In the genomic region with DNA sequence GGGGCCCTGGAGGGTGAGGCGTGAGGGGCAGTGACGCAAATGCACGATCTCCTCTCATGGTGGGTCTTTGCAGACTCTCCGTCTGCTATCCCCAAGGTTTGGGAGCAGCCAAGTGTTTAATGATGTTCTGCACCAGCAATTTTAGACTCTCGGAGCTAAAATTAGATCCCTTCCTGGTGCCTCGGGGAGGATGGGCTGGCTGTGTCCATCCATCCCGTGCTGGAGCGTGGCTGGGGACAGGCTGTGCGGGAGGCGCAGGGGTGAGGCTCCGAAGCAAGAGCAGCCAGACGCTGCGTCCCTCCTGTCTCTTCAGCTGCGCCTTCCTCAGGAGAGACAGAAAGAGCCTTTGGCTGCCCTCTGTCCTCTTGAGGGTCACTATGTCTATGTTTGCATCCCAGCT, we compare ENCODE assay signal across 1 cellular context.
TF ChIP-seq lines count a peak whose summit lies in the region.

No MANE protein-coding gene starts in this region.

TF ChIP-seq in SK-N-SH treated with all-trans-retinoic acid at 6 μM for 48 hours, 23 proteins besides CTCF, POLR2A, EP300 and RAD21 (continued from another document):
- TF ChIP-seq, protein P1, sequence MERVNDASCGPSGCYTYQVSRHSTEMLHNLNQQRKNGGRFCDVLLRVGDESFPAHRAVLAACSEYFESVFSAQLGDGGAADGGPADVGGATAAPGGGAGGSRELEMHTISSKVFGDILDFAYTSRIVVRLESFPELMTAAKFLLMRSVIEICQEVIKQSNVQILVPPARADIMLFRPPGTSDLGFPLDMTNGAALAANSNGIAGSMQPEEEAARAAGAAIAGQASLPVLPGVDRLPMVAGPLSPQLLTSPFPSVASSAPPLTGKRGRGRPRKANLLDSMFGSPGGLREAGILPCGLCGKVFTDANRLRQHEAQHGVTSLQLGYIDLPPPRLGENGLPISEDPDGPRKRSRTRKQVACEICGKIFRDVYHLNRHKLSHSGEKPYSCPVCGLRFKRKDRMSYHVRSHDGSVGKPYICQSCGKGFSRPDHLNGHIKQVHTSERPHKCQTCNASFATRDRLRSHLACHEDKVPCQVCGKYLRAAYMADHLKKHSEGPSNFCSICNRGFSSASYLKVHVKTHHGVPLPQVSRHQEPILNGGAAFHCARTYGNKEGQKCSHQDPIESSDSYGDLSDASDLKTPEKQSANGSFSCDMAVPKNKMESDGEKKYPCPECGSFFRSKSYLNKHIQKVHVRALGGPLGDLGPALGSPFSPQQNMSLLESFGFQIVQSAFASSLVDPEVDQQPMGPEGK (CRISPR knock-in tag; IDR thresholded peaks at IDR 0.05; ENCODE audit: borderline replicate concordance): no peak
- no peak for TF ChIP-seq PPARA (CRISPR knock-in tag; IDR thresholded peaks at IDR 0.05; ENCODE audit: borderline replicate concordance)
TF ChIP-seq in SK-N-SH treated with all-trans-retinoic acid at 6 μM for 48 hours: peak in this region for 0.
